ENCODE assay signal across 29 cellular contexts in the genomic region with DNA sequence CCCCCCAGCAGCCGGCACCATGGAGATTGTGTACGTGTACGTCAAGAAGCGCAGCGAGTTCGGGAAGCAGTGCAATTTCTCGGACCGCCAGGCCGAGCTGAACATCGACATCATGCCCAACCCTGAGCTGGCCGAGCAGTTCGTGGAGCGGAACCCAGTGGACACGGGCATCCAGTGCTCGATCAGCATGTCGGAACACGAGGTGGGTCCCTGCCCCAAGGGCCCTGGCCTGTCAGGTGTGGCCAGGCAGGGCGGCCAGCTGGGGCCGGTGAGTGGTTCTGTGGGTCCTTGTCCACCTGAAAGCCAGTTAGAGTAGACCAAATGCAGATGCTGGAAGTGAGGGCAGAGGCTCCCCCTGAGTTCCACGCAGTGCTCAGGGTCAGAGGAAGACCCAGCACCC. TPM values are rescaled to one million over a fixed set of nuclear protein-coding genes. Genes with fewer than 3 reads are reported as not detected.
DNase-seq lines count a peak whose midpoint lies in the region; ATAC-seq and FAIRE-seq lines count a peak whose summit lies in the region.
"Had no signal": no experiment of that assay in that cellular context is flagged by ENCODE, and none has a peak within 500 bp of the region (broad histone marks: within the 10 kb centered on the region; RNA-seq: fewer than 3 reads in every experiment).

No MANE protein-coding gene starts in this region.

- H3K27ac Mint-ChIP-seq in activated T-cell treated with anti-CD3 and anti-CD28 coated beads, Interleukin-2, amount 50 U/mL, for 24 hours, result peak overlapping the region; percentile 94
- H3K27ac Mint-ChIP-seq in activated T-helper 2 cell treated with anti-CD3 and anti-CD28 coated beads, Interferon-gamma antibody, Interleukin-2, Interleukin-4, amounts not matched to agents 10 μg/mL and 5 μg/mL and 100 μg/mL, durations not matched to agents 14 hours and 24 hours and 36 hours, result peak overlapping the region; percentile 98
- peak overlapping the region in 7 of 10 donors; percentile 49 to 98 (median 92) for H3K27ac Mint-ChIP-seq in naive thymus-derived CD8-positive, alpha-beta T cell
- H3K27ac Mint-ChIP-seq: GM23338, type B pancreatic cell had no signal

- no peak for DNase-seq in activated T-cell treated with anti-CD3 and anti-CD28 coated beads, Interleukin-2, amount 50 U/mL, for 24 hours
- no peak for DNase-seq in activated T-cell treated with anti-CD3 and anti-CD28 coated beads for 4 hours
- no peak for DNase-seq in HTR-8/SVneo (ENCODE audit: insufficient read length, low spot score)
- DNase-seq in activated T-helper 2 cell treated with anti-CD3 and anti-CD28 coated beads, Interferon-gamma antibody, Interleukin-2, Interleukin-4, amounts not matched to agents 10 μg/mL and 5 μg/mL and 100 μg/mL, durations not matched to agents 14 hours and 24 hours and 36 hours (ENCODE audit: low spot score), result no peak
- no peak for DNase-seq in naive thymus-derived CD8-positive, alpha-beta T cell
- DNase-seq in AML-193 (lab: John Stamatoyannopoulos, UW), result no peak
- no peak for DNase-seq in AG20443 (ENCODE audit: low spot score)
- DNase-seq: activated CD4-positive, CD25-positive, alpha-beta regulatory T cell; activated naive CD4-positive, alpha-beta T cell treated with Interleukin-2 at 50 U/mL for 16 hours; amygdala; BE2C; Caco-2; DMS79; esophagus squamous epithelium; foreskin keratinocyte; head of caudate nucleus; kidney glomerular epithelial cell; NCI-H1048; NCI-H1694; NCI-H446; NCI-H748 treated with DMSO at 0.1 percent for 48 hours; nucleus accumbens; SHP77 treated with DMSO at 0.1 percent for 48 hours had no signal

- H3K36me3 Mint-ChIP-seq in activated T-cell treated with anti-CD3 and anti-CD28 coated beads, Interleukin-2, amount 50 U/mL, for 24 hours (ENCODE audit: low read depth), result no peaks in the 10 kb centered on the region
- peaks cover 8% of the 10 kb centered on the region for H3K36me3 Mint-ChIP-seq in activated T-helper 2 cell treated with anti-CD3 and anti-CD28 coated beads, Interferon-gamma antibody, Interleukin-2, Interleukin-4, amounts not matched to agents 10 μg/mL and 5 μg/mL and 100 μg/mL, durations not matched to agents 14 hours and 24 hours and 36 hours (ENCODE audit: low read depth)
- H3K36me3 Mint-ChIP-seq in naive thymus-derived CD8-positive, alpha-beta T cell, result no peaks in the 10 kb centered on the region
- H3K36me3 Mint-ChIP-seq: type B pancreatic cell had no signal

- H3K9me3 Mint-ChIP-seq in activated T-cell treated with anti-CD3 and anti-CD28 coated beads, Interleukin-2, amount 50 U/mL, for 24 hours, result no peaks in the 10 kb centered on the region
- no peaks in the 10 kb centered on the region for H3K9me3 Mint-ChIP-seq in activated T-helper 2 cell treated with anti-CD3 and anti-CD28 coated beads, Interferon-gamma antibody, Interleukin-2, Interleukin-4, amounts not matched to agents 10 μg/mL and 5 μg/mL and 100 μg/mL, durations not matched to agents 14 hours and 24 hours and 36 hours
- no peaks in the 10 kb centered on the region for H3K9me3 Mint-ChIP-seq in naive thymus-derived CD8-positive, alpha-beta T cell
- H3K9me3 Mint-ChIP-seq: GM23338, type B pancreatic cell had no signal

- H3K27me3 Mint-ChIP-seq in activated T-cell treated with anti-CD3 and anti-CD28 coated beads, Interleukin-2, amount 50 U/mL, for 24 hours, result no peaks in the 10 kb centered on the region
- H3K27me3 Mint-ChIP-seq in activated T-helper 2 cell treated with anti-CD3 and anti-CD28 coated beads, Interferon-gamma antibody, Interleukin-2, Interleukin-4, amounts not matched to agents 10 μg/mL and 5 μg/mL and 100 μg/mL, durations not matched to agents 14 hours and 24 hours and 36 hours (ENCODE audit: low read depth), result no peaks in the 10 kb centered on the region
- no peaks in the 10 kb centered on the region for H3K27me3 Mint-ChIP-seq in naive thymus-derived CD8-positive, alpha-beta T cell

- peaks cover 56% of the 10 kb centered on the region for H3K4me1 Mint-ChIP-seq in activated T-cell treated with anti-CD3 and anti-CD28 coated beads, Interleukin-2, amount 50 U/mL, for 24 hours (ENCODE audit: low read depth)
- H3K4me1 Mint-ChIP-seq in activated T-helper 2 cell treated with anti-CD3 and anti-CD28 coated beads, Interferon-gamma antibody, Interleukin-2, Interleukin-4, amounts not matched to agents 10 μg/mL and 5 μg/mL and 100 μg/mL, durations not matched to agents 14 hours and 24 hours and 36 hours (ENCODE audit: low read depth), result peaks cover 48% of the 10 kb centered on the region
- peaks cover 10 to 44% (median 35%) of the 10 kb centered on the region in 4 donors for H3K4me1 Mint-ChIP-seq in naive thymus-derived CD8-positive, alpha-beta T cell
- H3K4me1 Mint-ChIP-seq: GM23338 had no signal

- peak; percentile 46 for FAIRE-seq in HTR-8/SVneo (lab: Jason Lieb, UNC)
- FAIRE-seq: G401.6 had no signal

- POLR2A ChIA-PET in naive thymus-derived CD8-positive, alpha-beta T cell (lab: Charles Lee), result interaction anchor here (0.6 to 1.4 kb wide), 2 partner anchors 57 to 69 kb away, joined by 4 to 7 read pairs; a partner anchor contains a TSS

- intact Hi-C loops in activated T-helper 2 cell treated with anti-CD3 and anti-CD28 coated beads, Interferon-gamma antibody, Interleukin-2, Interleukin-4, amounts not matched to agents 10 μg/mL and 5 μg/mL and 100 μg/mL, durations not matched to agents 14 hours and 24 hours and 36 hours (cut with micrococcal nuclease), result loop anchor here (2.0 to 5.0 kb wide), 3 partner anchors 71 to 461 kb away; no protein-coding TSS in a partner anchor

- ATAC-seq in naive thymus-derived CD8-positive, alpha-beta T cell, result no peak
- ATAC-seq in GM19035 (IDR thresholded peaks at IDR 0.05; ENCODE audit: unreplicated experiment), result no peak
- ATAC-seq: GM23338, sciatic nerve had no signal

- no peak overlapping the region for H3K4me3 Mint-ChIP-seq in activated T-cell treated with anti-CD3 and anti-CD28 coated beads, Interleukin-2, amount 50 U/mL, for 24 hours
- no peak overlapping the region for H3K4me3 Mint-ChIP-seq in activated T-helper 2 cell treated with anti-CD3 and anti-CD28 coated beads, Interferon-gamma antibody, Interleukin-2, Interleukin-4, amounts not matched to agents 10 μg/mL and 5 μg/mL and 100 μg/mL, durations not matched to agents 14 hours and 24 hours and 36 hours (ENCODE audit: low read depth)
- H3K4me3 Mint-ChIP-seq in naive thymus-derived CD8-positive, alpha-beta T cell, result no peak overlapping the region
- H3K4me3 Mint-ChIP-seq: GM23338, type B pancreatic cell had no signal

RNA-seq across cellular contexts. Expression of a gene that starts 7.8 kb away (rescaled TPM):
- 0.55 and 0.75 TPM in 2 replicates for total RNA-seq in activated T-helper 2 cell treated with anti-CD3 and anti-CD28 coated beads, Interferon-gamma antibody, Interleukin-2, Interleukin-4, amounts not matched to agents 10 μg/mL and 5 μg/mL and 100 μg/mL, durations not matched to agents 14 hours and 24 hours and 36 hours
- under 1 TPM; 0.38 to 0.42 TPM for total RNA-seq in naive thymus-derived CD8-positive, alpha-beta T cell
- polyA plus RNA-seq in naive thymus-derived CD8-positive, alpha-beta T cell, result under 1 TPM; 0.09 to 0.28 (median 0.11) TPM
- total RNA-seq: Caco-2, foreskin keratinocyte, GM23338, myocyte, sciatic nerve had no signal
- polyA plus RNA-seq: foreskin keratinocyte had no signal

RNA-seq across cellular contexts. Expression of a gene that starts 44.2 kb away (rescaled TPM):
- total RNA-seq in activated T-helper 2 cell treated with anti-CD3 and anti-CD28 coated beads, Interferon-gamma antibody, Interleukin-2, Interleukin-4, amounts not matched to agents 10 μg/mL and 5 μg/mL and 100 μg/mL, durations not matched to agents 14 hours and 24 hours and 36 hours, result 0.14 TPM in 1 of 2 replicates, not detected in the other
- not detected for total RNA-seq in naive thymus-derived CD8-positive, alpha-beta T cell
- polyA plus RNA-seq in naive thymus-derived CD8-positive, alpha-beta T cell, result 1 to 10 TPM in 1 of 3 donors, not detected in 2; 1.1 TPM
- total RNA-seq: Caco-2, myocyte had no signal
